Comparison of ENCODE assay signal across 1 cellular context in genomic region chrX:153667281-153667831, GRCh38.
TF ChIP-seq lines count a peak whose summit lies in the region.

No MANE protein-coding gene starts in this region.

TF ChIP-seq in HEK293, 187 proteins besides CTCF, POLR2A, EP300 and RAD21 (continued from another document):
- TF ChIP-seq ZNF280D (tag by site-specific recombination; IDR thresholded peaks at IDR 0.05) = no peak
